ENCODE assay signal across 1 cellular context in the genomic region with DNA sequence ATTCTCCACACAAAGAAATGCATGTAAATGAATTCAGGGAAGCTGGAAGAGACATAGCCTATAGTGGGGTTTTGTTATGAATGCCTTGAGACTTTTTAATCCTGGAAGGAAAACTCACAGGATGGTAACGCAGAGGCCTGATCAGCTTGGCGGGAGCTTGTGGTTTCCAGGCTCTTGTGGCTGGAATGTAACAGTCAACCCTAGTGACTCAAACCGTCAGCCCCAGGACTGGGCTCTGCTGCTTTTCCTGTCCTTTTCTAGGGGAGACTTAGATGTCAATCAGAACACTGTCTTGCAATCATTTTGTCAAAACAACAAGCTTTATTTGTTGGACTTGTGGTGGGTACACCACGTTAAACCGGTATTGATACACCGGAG.
TF ChIP-seq lines count a peak whose summit lies in the region.

No MANE protein-coding gene starts in this region.

TF ChIP-seq in IMR-90, 13 proteins besides CTCF, POLR2A, EP300 and RAD21 (continued from another document):
- TF ChIP-seq, protein P1, sequence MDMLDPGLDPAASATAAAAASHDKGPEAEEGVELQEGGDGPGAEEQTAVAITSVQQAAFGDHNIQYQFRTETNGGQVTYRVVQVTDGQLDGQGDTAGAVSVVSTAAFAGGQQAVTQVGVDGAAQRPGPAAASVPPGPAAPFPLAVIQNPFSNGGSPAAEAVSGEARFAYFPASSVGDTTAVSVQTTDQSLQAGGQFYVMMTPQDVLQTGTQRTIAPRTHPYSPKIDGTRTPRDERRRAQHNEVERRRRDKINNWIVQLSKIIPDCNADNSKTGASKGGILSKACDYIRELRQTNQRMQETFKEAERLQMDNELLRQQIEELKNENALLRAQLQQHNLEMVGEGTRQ (IDR thresholded peaks at IDR 0.05; ENCODE audit: low read depth, low read length): no peak
TF ChIP-seq in IMR-90: peak in this region for 3.
